8 cellular contexts compared by ENCODE assay signal in genomic region chr5:175895701-175896102, GRCh38. TPM values are rescaled to one million over a fixed set of nuclear protein-coding genes. Genes with fewer than 3 reads are reported as not detected.
DNase-seq lines count a peak whose midpoint lies in the region; ATAC-seq and TF ChIP-seq lines count a peak whose summit lies in the region.

No MANE protein-coding gene starts in this region.

- H3K9me3 Mint-ChIP-seq in activated CD4-positive, alpha-beta T cell treated with anti-CD3 and anti-CD28 coated beads, Interleukin-2, amount 10 ng/mL, durations not matched to agents 24 days and 14 days: no peaks in the 10 kb centered on the region
- no peaks in the 10 kb centered on the region for H3K9me3 Mint-ChIP-seq in naive thymus-derived CD8-positive, alpha-beta T cell
- H3K9me3 Mint-ChIP-seq in endothelial cell (ENCODE audit: unreplicated experiment): no peaks in the 10 kb centered on the region

- DNase-seq in CD1c-positive myeloid dendritic cell (ENCODE audit: extremely low spot score): peak; percentile 22
- DNase-seq in activated CD4-positive, alpha-beta T cell treated with anti-CD3 and anti-CD28 coated beads, Interleukin-2, amount 10 ng/mL, durations not matched to agents 24 days and 14 days: peak; percentile 88
- DNase-seq in naive thymus-derived CD8-positive, alpha-beta T cell: peak in 9 of 10 donors; percentile 6 to 69 (median 39)
- DNase-seq in DMS53 (lab: John Stamatoyannopoulos, UW): no peak
- no peak for DNase-seq in endothelial cell (ENCODE audit: low spot score)
- DNase-seq in EL: no peak

- H3K36me3 Mint-ChIP-seq in activated CD4-positive, alpha-beta T cell treated with anti-CD3 and anti-CD28 coated beads, Interleukin-2, amount 10 ng/mL, durations not matched to agents 24 days and 14 days (ENCODE audit: low read depth): no peaks in the 10 kb centered on the region
- peaks cover 0 to 6% (median 0%) of the 10 kb centered on the region in 3 donors for H3K36me3 Mint-ChIP-seq in naive thymus-derived CD8-positive, alpha-beta T cell
- no peaks in the 10 kb centered on the region for H3K36me3 Mint-ChIP-seq in endothelial cell (ENCODE audit: low read depth, unreplicated experiment)

- intact Hi-C loops in activated CD4-positive, alpha-beta T cell treated with anti-CD3 and anti-CD28 coated beads, Interleukin-2, amount 10 ng/mL, durations not matched to agents 24 days and 14 days (cut with micrococcal nuclease): no loop called here

- H3K27ac Mint-ChIP-seq in activated CD4-positive, alpha-beta T cell treated with anti-CD3 and anti-CD28 coated beads, Interleukin-2, amount 10 ng/mL, durations not matched to agents 24 days and 14 days: no peak overlapping the region
- H3K27ac Mint-ChIP-seq in naive thymus-derived CD8-positive, alpha-beta T cell: peak overlapping the region in 5 of 10 donors; percentile 3 to 84 (median 20)
- no peak overlapping the region for H3K27ac Mint-ChIP-seq in endothelial cell (ENCODE audit: unreplicated experiment)

- TF ChIP-seq CTCF in endothelial cell (IDR thresholded peaks at IDR 0.05; ENCODE audit: unreplicated experiment): no peak

- H3K27me3 Mint-ChIP-seq in activated CD4-positive, alpha-beta T cell treated with anti-CD3 and anti-CD28 coated beads, Interleukin-2, amount 10 ng/mL, durations not matched to agents 24 days and 14 days: peaks cover 26% of the 10 kb centered on the region
- peaks cover 0 to 11% (median 0%) of the 10 kb centered on the region in 5 donors for H3K27me3 Mint-ChIP-seq in naive thymus-derived CD8-positive, alpha-beta T cell
- H3K27me3 Mint-ChIP-seq in endothelial cell (ENCODE audit: unreplicated experiment): peaks cover 9% of the 10 kb centered on the region

- peaks cover 19% of the 10 kb centered on the region for H3K4me1 Mint-ChIP-seq in activated CD4-positive, alpha-beta T cell treated with anti-CD3 and anti-CD28 coated beads, Interleukin-2, amount 10 ng/mL, durations not matched to agents 24 days and 14 days
- H3K4me1 Mint-ChIP-seq in naive thymus-derived CD8-positive, alpha-beta T cell: peaks cover 8 to 40% (median 27%) of the 10 kb centered on the region in 4 donors
- no peaks in the 10 kb centered on the region for H3K4me1 Mint-ChIP-seq in endothelial cell (ENCODE audit: unreplicated experiment)

- POLR2A ChIA-PET in naive thymus-derived CD8-positive, alpha-beta T cell (lab: Charles Lee): no interaction called here

- peak overlapping the region; percentile 66 for H3K4me3 Mint-ChIP-seq in activated CD4-positive, alpha-beta T cell treated with anti-CD3 and anti-CD28 coated beads, Interleukin-2, amount 10 ng/mL, durations not matched to agents 24 days and 14 days
- peak overlapping the region; percentile 0 to 79 (median 52) for H3K4me3 Mint-ChIP-seq in naive thymus-derived CD8-positive, alpha-beta T cell
- H3K4me3 Mint-ChIP-seq in endothelial cell (ENCODE audit: unreplicated experiment): no peak overlapping the region

- peak; percentile 87 for ATAC-seq in GM19395 (IDR thresholded peaks at IDR 0.05; ENCODE audit: unreplicated experiment)
- peak; percentile 63 for ATAC-seq in HG03521 (IDR thresholded peaks at IDR 0.05; ENCODE audit: unreplicated experiment)
- peak; percentile 97 to 99 for ATAC-seq in naive thymus-derived CD8-positive, alpha-beta T cell

RNA-seq across cellular contexts. Expression of gene CPLX2, which starts 24.3 kb away (rescaled TPM):
- total RNA-seq in activated CD4-positive, alpha-beta T cell treated with anti-CD3 and anti-CD28 coated beads, Interleukin-2, amount 10 ng/mL, durations not matched to agents 24 days and 14 days: not detected in 2 replicates
- total RNA-seq in naive thymus-derived CD8-positive, alpha-beta T cell: not detected
- not detected for polyA plus RNA-seq in naive thymus-derived CD8-positive, alpha-beta T cell
- total RNA-seq in endothelial cell (ENCODE audit: unreplicated experiment): 0.05 TPM

Comparison
In these comparisons a context has a peak if more than half of its experiments do, and no peak if none do; other contexts are left out.
1. DNase-seq: peak in CD1c-positive myeloid dendritic cell (single experiment), activated CD4-positive, alpha-beta T cell treated with anti-CD3 and anti-CD28 coated beads, Interleukin-2, amount 10 ng/mL, durations not matched to agents 24 days and 14 days (single experiment) and naive thymus-derived CD8-positive, alpha-beta T cell (9 of 10); none in DMS53 (single experiment), endothelial cell (single experiment) and EL (single experiment).
2. Peak in every context shown above with its lines, with median percentiles within 50 percentile points of each other: ATAC-seq.